ENCODE assay signal across 9 cellular contexts in genomic region chr11:48172818-48173609, GRCh38. TPM values are rescaled to one million over a fixed set of nuclear protein-coding genes. Genes with fewer than 3 reads are reported as not detected.
DNase-seq lines count a peak whose midpoint lies in the region; ATAC-seq, FAIRE-seq and TF ChIP-seq lines count a peak whose summit lies in the region.
"Had no signal": no experiment of that assay in that cellular context is flagged by ENCODE, and none has a peak within 500 bp of the region (broad histone marks: within the 10 kb centered on the region; RNA-seq: fewer than 3 reads in every experiment).

No MANE protein-coding gene starts in this region.

- H3K9ac ChIP-seq in MM.1S (ENCODE audit: low read length), result no peak overlapping the region
- no peak overlapping the region for H3K9ac ChIP-seq in astrocyte (ENCODE audit: low read length)

- peak; percentile 83 for TF ChIP-seq CTCF in DOHH2 (IDR thresholded peaks at IDR 0.05; ENCODE audit: low read depth, low read length, poor library complexity, severe bottlenecking)
- peak; percentile 94 for TF ChIP-seq CTCF in MM.1S (IDR thresholded peaks at IDR 0.05; ENCODE audit: low read length)
- peak; percentile 89 for TF ChIP-seq CTCF in astrocyte (IDR thresholded peaks at IDR 0.05; ENCODE audit: insufficient read depth, low read depth, low read length)
- peak; percentile 84 for TF ChIP-seq CTCF in hepatocyte (IDR thresholded peaks at IDR 0.05; ENCODE audit: poor library complexity)

- H4K20me1 ChIP-seq in DOHH2 (ENCODE audit: control insufficient read depth, insufficient read depth, low read depth, low read length) (no peaks in the 10 kb centered on the region), MM.1S (ENCODE audit: insufficient read depth, low read length) (no peaks in the 10 kb centered on the region), astrocyte (ENCODE audit: insufficient read depth, low read length) (no peaks in the 10 kb centered on the region), hepatocyte (ENCODE audit: insufficient read depth, poor library complexity, severe bottlenecking) (no peaks in the 10 kb centered on the region)

- DNase-seq in MM.1S (peak; percentile 47), SW480 (ENCODE audit: low spot score) (peak; percentile 62), astrocyte (ENCODE audit: low read depth) (peak; percentile 43), hepatocyte (ENCODE audit: low spot score) (peak; percentile 80), small intestine (peak; percentile 56), mesenteric fat pad (ENCODE audit: low spot score) (no peak)

- H3K4me1 ChIP-seq in DOHH2 (ENCODE audit: control insufficient read depth, low read length) (peaks cover 12% of the 10 kb centered on the region), MM.1S (ENCODE audit: low read length) (no peaks in the 10 kb centered on the region), astrocyte (ENCODE audit: insufficient read depth, low read length) (peaks cover 15% of the 10 kb centered on the region), hepatocyte (ENCODE audit: insufficient read depth) (no peaks in the 10 kb centered on the region), small intestine (ENCODE audit: control insufficient read depth in 2 of 2, insufficient read depth in 1 of 2, low read depth in 1 of 2, low read length in 1 of 2) (peaks cover 0 to 4% of the 10 kb centered on the region in 2 donors)

- no peaks in the 10 kb centered on the region for H3K9me3 Mint-ChIP-seq in astrocyte (ENCODE audit: unreplicated experiment)

- H3K27ac ChIP-seq in DOHH2 (ENCODE audit: low read depth, low read length) (no peak overlapping the region), MM.1S (ENCODE audit: low read length) (no peak overlapping the region), astrocyte (ENCODE audit: low read depth, low read length) (no peak overlapping the region), hepatocyte (no peak overlapping the region), small intestine (ENCODE audit: low read depth in 1 of 2, low read length in 1 of 2) (no peak overlapping the region)
- H3K27ac ChIP-seq: epithelial cell of prostate had no signal

- WGBS in hepatocyte (ENCODE audit: low lambda C conversion rate, missing lambda C conversion rate), result 38% methylated on average over 14 of the region's 14 CpGs
- WGBS in small intestine, 3 donors, result 40 to 55% (median 42%) methylated on average over 14 of the region's 14 CpGs

- H3F3A ChIP-seq in DOHH2 (ENCODE audit: control insufficient read depth, insufficient read depth) (no peaks in the 10 kb centered on the region), MM.1S (ENCODE audit: insufficient read depth, low read length) (no peaks in the 10 kb centered on the region)

- H3K4me2 ChIP-seq in DOHH2 (ENCODE audit: low read length), result no peak overlapping the region
- no peak overlapping the region for H3K4me2 ChIP-seq in MM.1S (ENCODE audit: low read depth, low read length)
- H3K4me2 ChIP-seq in astrocyte (ENCODE audit: low read length), result no peak overlapping the region
- H3K4me2 ChIP-seq in hepatocyte, result peak overlapping the region; percentile 69

- H3K4me3 ChIP-seq in DOHH2 (ENCODE audit: low read length) (no peak overlapping the region), MM.1S (ENCODE audit: low read length) (no peak overlapping the region), astrocyte (ENCODE audit: insufficient read depth, low read depth, low read length) (no peak overlapping the region), hepatocyte (no peak overlapping the region), small intestine (ENCODE audit: low read depth in 1 of 2, low read length in 2 of 2) (no peak overlapping the region)

- no peaks in the 10 kb centered on the region for H3K79me2 ChIP-seq in DOHH2 (ENCODE audit: control insufficient read depth, low read length)
- H3K79me2 ChIP-seq in MM.1S (ENCODE audit: low read length), result no peaks in the 10 kb centered on the region
- H3K79me2 ChIP-seq in astrocyte (ENCODE audit: insufficient read depth, low read length), result no peaks in the 10 kb centered on the region
- H3K79me2 ChIP-seq in hepatocyte, result no peaks in the 10 kb centered on the region

- no peaks in the 10 kb centered on the region for H3K36me3 Mint-ChIP-seq in astrocyte (ENCODE audit: low read depth, unreplicated experiment)

- no peak overlapping the region for H2AFZ ChIP-seq in MM.1S (ENCODE audit: low read length)
- H2AFZ ChIP-seq in astrocyte (ENCODE audit: low read depth, low read length), result no peak overlapping the region
- no peak overlapping the region for H2AFZ ChIP-seq in hepatocyte

- peak; percentile 78 for ATAC-seq in GM21717 (IDR thresholded peaks at IDR 0.05; ENCODE audit: unreplicated experiment)

- H3K9me3 ChIP-seq in DOHH2 (ENCODE audit: control insufficient read depth, insufficient read depth, low read length) (no peaks in the 10 kb centered on the region), MM.1S (replicated peaks; ENCODE audit: insufficient read depth, low read length) (no peaks in the 10 kb centered on the region), astrocyte (ENCODE audit: insufficient read depth, low read depth, low read length) (no peaks in the 10 kb centered on the region), hepatocyte (ENCODE audit: low read depth) (no peaks in the 10 kb centered on the region), small intestine (ENCODE audit: control insufficient read depth, low read depth) (no peaks in the 10 kb centered on the region)

- H3K4me3 Mint-ChIP-seq in astrocyte (ENCODE audit: unreplicated experiment), result no peak overlapping the region

- H3K4me1 Mint-ChIP-seq in astrocyte (ENCODE audit: low read depth, unreplicated experiment), result peaks cover 2% of the 10 kb centered on the region

- no peak overlapping the region for H3K27ac Mint-ChIP-seq in astrocyte (ENCODE audit: unreplicated experiment)

- FAIRE-seq in astrocyte (lab: Jason Lieb, UNC) (no peak), small intestine (lab: Jason Lieb, UNC) (no peak)

- H3K9me2 ChIP-seq in DOHH2 (replicated peaks; ENCODE audit: control insufficient read depth, low read length), result no peaks in the 10 kb centered on the region
- no peaks in the 10 kb centered on the region for H3K9me2 ChIP-seq in MM.1S (replicated peaks; ENCODE audit: insufficient read depth, low read length)
- H3K9me2 ChIP-seq in hepatocyte (replicated peaks; ENCODE audit: insufficient read depth), result no peaks in the 10 kb centered on the region

- H3K27me3 ChIP-seq in DOHH2 (ENCODE audit: control insufficient read depth, low read length) (no peaks in the 10 kb centered on the region), MM.1S (replicated peaks; ENCODE audit: insufficient read depth, low read length) (no peaks in the 10 kb centered on the region), astrocyte (ENCODE audit: insufficient read depth, low read length) (no peaks in the 10 kb centered on the region), hepatocyte (no peaks in the 10 kb centered on the region), small intestine (ENCODE audit: control insufficient read depth in 2 of 2, insufficient read depth in 2 of 2, low read length in 2 of 2) (no peaks in the 10 kb centered on the region)

- no peaks in the 10 kb centered on the region for H3K36me3 ChIP-seq in DOHH2 (ENCODE audit: control insufficient read depth, low read length)
- H3K36me3 ChIP-seq in MM.1S (replicated peaks; ENCODE audit: insufficient read depth, low read length), result no peaks in the 10 kb centered on the region
- H3K36me3 ChIP-seq in astrocyte (ENCODE audit: insufficient read depth, low read length), result no peaks in the 10 kb centered on the region
- no peaks in the 10 kb centered on the region for H3K36me3 ChIP-seq in hepatocyte (replicated peaks; ENCODE audit: insufficient read depth, low read depth)
- H3K36me3 ChIP-seq in small intestine (ENCODE audit: control insufficient read depth in 2 of 2, insufficient read depth in 2 of 2, low read length in 2 of 2), result no peaks in the 10 kb centered on the region

- no peaks in the 10 kb centered on the region for H3K27me3 Mint-ChIP-seq in astrocyte (ENCODE audit: low read depth, unreplicated experiment)

RNA-seq across cellular contexts. Expression of gene OR4B1, which starts 43.6 kb away (rescaled TPM):
- total RNA-seq in astrocyte (not detected in 2 replicates), hepatocyte (not detected in 2 replicates), mesenteric fat pad (not detected)
- polyA plus RNA-seq in hepatocyte (not detected in 2 replicates), small intestine (not detected)
